In the genomic region with DNA sequence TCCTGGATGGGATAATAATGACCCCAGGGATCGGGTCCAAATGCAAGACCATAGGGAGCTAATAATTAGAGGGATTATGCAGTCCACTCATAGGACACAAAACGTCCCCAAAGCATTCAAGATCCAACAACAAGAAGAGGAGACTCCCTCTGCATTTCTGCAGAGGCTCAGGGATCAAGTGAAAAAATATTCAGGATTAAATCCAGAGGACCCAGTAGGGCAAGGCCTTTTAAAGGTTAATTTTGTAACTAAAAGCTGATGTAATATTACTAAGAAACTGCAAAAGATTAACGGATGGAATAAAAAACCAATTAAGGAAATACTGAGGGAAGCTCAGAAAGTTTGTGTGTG, we compare ENCODE assay signal across 8 cellular contexts. TPM values are rescaled to one million over a fixed set of nuclear protein-coding genes. Genes with fewer than 3 reads are reported as not detected.
DNase-seq lines count a peak whose midpoint lies in the region; ATAC-seq and TF ChIP-seq lines count a peak whose summit lies in the region.

No MANE protein-coding gene starts in this region.

- H2AFZ ChIP-seq in Karpas-422 (ENCODE audit: low read length): no peak overlapping the region; the same call in 1 of the 2 replicates

- H3K4me3 ChIP-seq in BLaER1 (peak overlapping the region; percentile 66), Karpas-422 (ENCODE audit: low read length) (peak overlapping the region; percentile 71), choroid plexus epithelial cell (ENCODE audit: low read depth, low read length) (peak overlapping the region; percentile 50)

- H3K79me2 ChIP-seq in Karpas-422 (ENCODE audit: low read length): no peaks in the 10 kb centered on the region

- H3K27me3 ChIP-seq in BLaER1 (no peaks in the 10 kb centered on the region), Karpas-422 (ENCODE audit: low read length) (no peaks in the 10 kb centered on the region)

- H3K27ac ChIP-seq in BLaER1: peak overlapping the region; percentile 96
- peak overlapping the region; percentile 98 for H3K27ac ChIP-seq in Karpas-422 (ENCODE audit: low read length)

- peak overlapping the region; percentile 98 for H3K27ac Mint-ChIP-seq in nephron progenitor cell

- H3K4me2 ChIP-seq in BLaER1: peak overlapping the region; percentile 91
- H3K4me2 ChIP-seq in Karpas-422 (ENCODE audit: low read depth, low read length, poor library complexity, severe bottlenecking): peak overlapping the region; percentile 85

- H3K27me3 Mint-ChIP-seq in nephron progenitor cell (ENCODE audit: low read depth, poor library complexity): peaks cover 6% of the 10 kb centered on the region

- H3K36me3 Mint-ChIP-seq in nephron progenitor cell (ENCODE audit: low read depth): no peaks in the 10 kb centered on the region

- ATAC-seq in GM21619 (IDR thresholded peaks at IDR 0.05; ENCODE audit: unreplicated experiment) (no peak), GM19035 (IDR thresholded peaks at IDR 0.05; ENCODE audit: unreplicated experiment) (no peak)

- DNase-seq in Karpas-422 (no peak), choroid plexus epithelial cell (ENCODE audit: low read depth) (no peak), nephron progenitor cell (no peak), NOMO-1 treated with dmso at 0.1 percent for 144 hours (lab: John Stamatoyannopoulos, UW; ENCODE audit: unreplicated experiment) (no peak), head of caudate nucleus (no peak)

- TF ChIP-seq CTCF in choroid plexus epithelial cell (conservative IDR thresholded peaks at IDR 0.05; ENCODE audit: low read depth, low read length) (no peak), nephron progenitor cell (IDR thresholded peaks at IDR 0.05) (no peak)

- peaks cover 45% of the 10 kb centered on the region for H3K4me1 Mint-ChIP-seq in nephron progenitor cell

- peak overlapping the region; percentile 84 for H3K9ac ChIP-seq in BLaER1
- H3K9ac ChIP-seq in Karpas-422 (ENCODE audit: low read length): peak overlapping the region; percentile 83

- H4K20me1 ChIP-seq in BLaER1 (no peaks in the 10 kb centered on the region), Karpas-422 (ENCODE audit: insufficient read depth, low read depth, low read length) (no peaks in the 10 kb centered on the region)

- H3K9me3 ChIP-seq in BLaER1: no peaks in the 10 kb centered on the region
- no peaks in the 10 kb centered on the region for H3K9me3 ChIP-seq in Karpas-422 (ENCODE audit: low read length)

- no peaks in the 10 kb centered on the region for H3K36me3 ChIP-seq in BLaER1
- H3K36me3 ChIP-seq in Karpas-422 (ENCODE audit: insufficient read depth, low read length): no peaks in the 10 kb centered on the region

- H3K4me3 Mint-ChIP-seq in nephron progenitor cell: peak overlapping the region; percentile 77

- peaks cover 3% of the 10 kb centered on the region for H3K9me3 Mint-ChIP-seq in nephron progenitor cell

- intact Hi-C loops in head of caudate nucleus (cut with DNase I): no loop called here

- H3K9me2 ChIP-seq in Karpas-422 (replicated peaks; ENCODE audit: insufficient read depth, low read length): no peaks in the 10 kb centered on the region

- peaks cover 46% of the 10 kb centered on the region for H3K4me1 ChIP-seq in BLaER1
- H3K4me1 ChIP-seq in Karpas-422 (ENCODE audit: low read length): peaks cover 37% of the 10 kb centered on the region

RNA-seq across cellular contexts. Expression of gene HLA-A, which starts 22.2 kb away (rescaled TPM):
- 739 and 1,496 TPM in 2 replicates for total RNA-seq in Karpas-422 (2014; rRNA removed; shearing (Covaris generic); ENCODE audit: low replicate concordance)
